In genomic region chr19:10007366-10007765, GRCh38 we compare ENCODE assay signal across 12 cellular contexts. TPM values are rescaled to one million over a fixed set of nuclear protein-coding genes. Genes with fewer than 3 reads are reported as not detected.
DNase-seq lines count a peak whose midpoint lies in the region; ATAC-seq and TF ChIP-seq lines count a peak whose summit lies in the region.
"Had no signal": no experiment of that assay in that cellular context is flagged by ENCODE, and none has a peak within 500 bp of the region (broad histone marks: within the 10 kb centered on the region; RNA-seq: fewer than 3 reads in every experiment).

No MANE protein-coding gene starts in this region.

- no peak overlapping the region for H3K9ac ChIP-seq in mucosa of rectum (ENCODE audit: low read depth in 1 of 2, low read length in 2 of 2)

- H3K36me3 ChIP-seq in MG63 = no peaks in the 10 kb centered on the region
- peaks cover 0 to 21% (median 10%) of the 10 kb centered on the region in 4 donors for H3K36me3 ChIP-seq in esophagus muscularis mucosa
- H3K36me3 ChIP-seq in mucosa of rectum (ENCODE audit: control insufficient read depth in 2 of 2, insufficient read depth in 2 of 2, low read length in 2 of 2) = no peaks in the 10 kb centered on the region
- no peaks in the 10 kb centered on the region for H3K36me3 ChIP-seq in tibial artery
- H3K36me3 ChIP-seq in BE2C = no peaks in the 10 kb centered on the region

- TF ChIP-seq POLR2A in esophagus muscularis mucosa (IDR thresholded peaks at IDR 0.05; ENCODE audit: low read depth) = no peak

- H3K4me3 ChIP-seq in MG63 (no peak overlapping the region), esophagus muscularis mucosa (peak overlapping the region in 3 of 4 donors; percentile 14 to 65 (median 59)), mucosa of rectum (ENCODE audit: low read length in 2 of 2) (no peak overlapping the region), tibial artery (no peak overlapping the region), BE2C (ENCODE audit: low read depth, low read length) (no peak overlapping the region)

- DNase-seq in MG63 (peak; percentile 49), esophagus muscularis mucosa (ENCODE audit: extremely low spot score) (peak; percentile 92), tibial artery (peak in 1 of 2 donors; percentile 29), DMS 273 (lab: John Stamatoyannopoulos, UW; ENCODE audit: unreplicated experiment) (no peak), BE2C (no peak)
- DNase-seq: activated naive CD8-positive, alpha-beta T cell treated with anti-CD3 and anti-CD28 coated beads for 36 hours; effector memory CD4-positive, alpha-beta T cell; NCI-H1105; NCI-H526 treated with DMSO at 0.1 percent for 48 hours; SHP77 had no signal

- TF ChIP-seq CTCF in esophagus muscularis mucosa (IDR thresholded peaks at IDR 0.05) = no peak
- TF ChIP-seq CTCF in tibial artery (IDR thresholded peaks at IDR 0.05) = no peak
- no peak for TF ChIP-seq CTCF in BE2C (IDR thresholded peaks at IDR 0.05; ENCODE audit: low read depth, low read length)

- H3K27me3 ChIP-seq in MG63 (peaks cover 22% of the 10 kb centered on the region), esophagus muscularis mucosa (peaks cover 0 to 100% (median 18%) of the 10 kb centered on the region in 4 donors), mucosa of rectum (ENCODE audit: control insufficient read depth in 2 of 2, insufficient read depth in 2 of 2, low read length in 2 of 2) (peaks cover 11 to 14% of the 10 kb centered on the region in 2 donors), tibial artery (peaks cover 0 to 17% of the 10 kb centered on the region in 2 donors), BE2C (peaks cover 41% of the 10 kb centered on the region)

- peak overlapping the region; percentile 65 to 81 (median 76) for H3K27ac ChIP-seq in esophagus muscularis mucosa (replicated peaks in 1 of 4)
- H3K27ac ChIP-seq in mucosa of rectum (ENCODE audit: low read depth in 2 of 2, low read length in 2 of 2) = peak overlapping the region; percentile 6 to 61
- peak overlapping the region; percentile 44 to 62 for H3K27ac ChIP-seq in tibial artery

- TF ChIP-seq EP300 in esophagus muscularis mucosa (IDR thresholded peaks at IDR 0.05) = no peak

- intact Hi-C loops in esophagus muscularis mucosa (cut with DNase I) = no loop called here
- intact Hi-C loops in tibial artery (cut with DNase I; ENCODE audit: low total_unique reads) = no loop called here

- H3K9me3 ChIP-seq in MG63 (no peaks in the 10 kb centered on the region), esophagus muscularis mucosa (no peaks in the 10 kb centered on the region), mucosa of rectum (ENCODE audit: control insufficient read depth in 2 of 2, low read length in 2 of 2) (no peaks in the 10 kb centered on the region), tibial artery (no peaks in the 10 kb centered on the region), BE2C (peaks cover 3% of the 10 kb centered on the region; the same call in 1 of the 2 replicates)

- peaks cover 14 to 72% (median 54%) of the 10 kb centered on the region in 4 donors for H3K4me1 ChIP-seq in esophagus muscularis mucosa
- peaks cover 3 to 5% of the 10 kb centered on the region in 2 donors for H3K4me1 ChIP-seq in mucosa of rectum (ENCODE audit: control insufficient read depth in 2 of 2, insufficient read depth in 2 of 2, low read length in 2 of 2)
- H3K4me1 ChIP-seq in tibial artery = peaks cover 0 to 55% (median 36%) of the 10 kb centered on the region in 4 donors
- no peaks in the 10 kb centered on the region for H3K4me1 ChIP-seq in BE2C

- ATAC-seq in HG03175 (IDR thresholded peaks at IDR 0.05; ENCODE audit: unreplicated experiment) = no peak

- 14% methylated on average over 8 of the region's 8 CpGs for WGBS in esophagus muscularis mucosa

RNA-seq across cellular contexts. Expression of gene COL5A3, which starts 2.9 kb away (rescaled TPM):
- total RNA-seq in MG63 (2014; rRNA removed; shearing (Covaris generic); ENCODE audit: low replicate concordance) = 2.4 and 3.1 TPM in 2 replicates
- 10 to 100 TPM; 12.9 to 29.1 (median 19.5) TPM for total RNA-seq in esophagus muscularis mucosa
- polyA plus RNA-seq in BE2C (2012; ENCODE audit: insufficient read depth, insufficient read length, low read depth) = not detected

RNA-seq across cellular contexts. Expression of gene RDH8, which starts 5.9 kb away (rescaled TPM):
- not detected in 2 replicates for total RNA-seq in MG63 (2014; rRNA removed; shearing (Covaris generic); ENCODE audit: low replicate concordance)
- total RNA-seq in esophagus muscularis mucosa = not detected
- polyA plus RNA-seq in BE2C (2012; ENCODE audit: insufficient read depth, insufficient read length, low read depth) = not detected
- total RNA-seq: activated naive CD8-positive, alpha-beta T cell treated with anti-CD3 and anti-CD28 coated beads for 36 hours had no signal

Comparison
In these comparisons a context has a peak if more than half of its experiments do, and no peak if none do; other contexts are left out.
1. DNase-seq: peak in MG63 (single experiment) and esophagus muscularis mucosa (single experiment); none in DMS 273 (single experiment) and BE2C (single experiment).
2. H3K4me3 ChIP-seq: peak in esophagus muscularis mucosa (3 of 4); none in MG63 (single experiment), mucosa of rectum (0 of 2), tibial artery (0 of 2) and BE2C (single experiment).
3. Peak in every context shown above with its lines, with median percentiles within 50 percentile points of each other: H3K27ac ChIP-seq.